In genomic region chr9:91949946-91950664, GRCh38 we compare ENCODE assay signal across 8 cellular contexts. TPM values are rescaled to one million over a fixed set of nuclear protein-coding genes. Genes with fewer than 3 reads are reported as not detected.
DNase-seq lines count a peak whose midpoint lies in the region; ATAC-seq and TF ChIP-seq lines count a peak whose summit lies in the region.

ROR2 (minus strand) TSS chr9:91950228.

- H3K36me3 Mint-ChIP-seq in MCF 10A (ENCODE audit: insufficient read depth, unreplicated experiment) = no peaks in the 10 kb centered on the region
- H3K36me3 Mint-ChIP-seq in immature natural killer cell = no peaks in the 10 kb centered on the region

- H3K4me3 Mint-ChIP-seq in MCF 10A (ENCODE audit: unreplicated experiment) = peak within 1 kb of the TSS; percentile 62
- H3K4me3 Mint-ChIP-seq in immature natural killer cell = peak within 1 kb of the TSS in 4 of 5 donors; percentile 48 to 61 (median 60)

- peak; percentile 44 for TF ChIP-seq CTCF in MCF 10A (IDR thresholded peaks at IDR 0.05; ENCODE audit: unreplicated experiment)

- no peak within 1 kb of the TSS for H3K27ac Mint-ChIP-seq in MCF 10A (ENCODE audit: low read depth, unreplicated experiment)
- H3K27ac Mint-ChIP-seq in immature natural killer cell = no peak within 1 kb of the TSS

- peak; percentile 81 for DNase-seq in EL
- DNase-seq in SK-N-DZ (ENCODE audit: low spot score) = peak; percentile 29
- DNase-seq in MCF 10A (ENCODE audit: unreplicated experiment) = no peak
- peak; percentile 37 to 42 (median 39) for DNase-seq in immature natural killer cell
- peak; percentile 70 for DNase-seq in stimulated activated CD4-positive, alpha-beta T cell treated with anti-CD3 and anti-CD28 coated beads, Interleukin-15, amount 100 ng/mL, for 24 hours
- no peak for DNase-seq in NK-92 (lab: John Stamatoyannopoulos, UW; ENCODE audit: unreplicated experiment)

- ATAC-seq in HG02884 (IDR thresholded peaks at IDR 0.05; ENCODE audit: unreplicated experiment) (peak; percentile 43), GM19023 (IDR thresholded peaks at IDR 0.05; ENCODE audit: unreplicated experiment) (no peak)

- H3K9me3 Mint-ChIP-seq in MCF 10A (ENCODE audit: unreplicated experiment) = peaks cover 8% of the 10 kb centered on the region
- H3K9me3 Mint-ChIP-seq in immature natural killer cell = peaks cover 0 to 2% (median 0%) of the 10 kb centered on the region in 6 donors

- POLR2A ChIA-PET in MCF 10A (lab: Yijun Ruan, JAX) = no interaction called here

- intact Hi-C loops in MCF 10A (cut with micrococcal nuclease) = loop anchor here (10.0 kb wide), 1 partner anchor 165 kb away; the partner anchor contains the start of gene SPTLC1

- H3K4me1 Mint-ChIP-seq in MCF 10A (ENCODE audit: insufficient read depth, unreplicated experiment) (peaks cover 8% of the 10 kb centered on the region), immature natural killer cell (peaks cover 5 to 6% of the 10 kb centered on the region in 2 donors)

- H3K27me3 Mint-ChIP-seq in MCF 10A (ENCODE audit: insufficient read depth, unreplicated experiment) = peaks cover 29% of the 10 kb centered on the region
- peaks cover 16 to 30% (median 24%) of the 10 kb centered on the region in 3 donors for H3K27me3 Mint-ChIP-seq in immature natural killer cell (ENCODE audit: low read depth in 3 of 3)

- CTCF ChIA-PET in MCF 10A (lab: Yijun Ruan, JAX) = interaction anchor here (0.7 to 1.0 kb wide), 3 partner anchors 11 to 284 kb away, joined by 3 to 4 read pairs (median 3); no protein-coding TSS in a partner anchor

- no TSS peak for BruUV-seq in MCF 10A (replicated peaks; lab: Mats Ljungman, UMichigan)

RNA-seq across cellular contexts. Expression of gene ROR2, which starts in this region (rescaled TPM):
- polyA plus RNA-seq in SK-N-DZ (2014; cell fraction: cytosol; rRNA removed) = not detected in 2 replicates
- 0.06 TPM in 1 of 2 replicates, not detected in the other for polyA plus RNA-seq in SK-N-DZ (2014; cell fraction: nucleus; rRNA removed)
- 0.10 and 0.84 TPM in 2 replicates for total RNA-seq in MCF 10A (2022)
- not detected for polyA plus RNA-seq in immature natural killer cell

Comparison
In these comparisons a context has a peak if more than half of its experiments do, and no peak if none do; other contexts are left out.
1. Peak in DNase-seq in immature natural killer cell; RNA of the gene not detected or under 1 TPM.
2. DNase-seq: peak in EL (single experiment), SK-N-DZ (single experiment) and stimulated activated CD4-positive, alpha-beta T cell treated with anti-CD3 and anti-CD28 coated beads, Interleukin-15, amount 100 ng/mL, for 24 hours (single experiment); none in MCF 10A (single experiment) and NK-92 (single experiment).